In the genomic region with DNA sequence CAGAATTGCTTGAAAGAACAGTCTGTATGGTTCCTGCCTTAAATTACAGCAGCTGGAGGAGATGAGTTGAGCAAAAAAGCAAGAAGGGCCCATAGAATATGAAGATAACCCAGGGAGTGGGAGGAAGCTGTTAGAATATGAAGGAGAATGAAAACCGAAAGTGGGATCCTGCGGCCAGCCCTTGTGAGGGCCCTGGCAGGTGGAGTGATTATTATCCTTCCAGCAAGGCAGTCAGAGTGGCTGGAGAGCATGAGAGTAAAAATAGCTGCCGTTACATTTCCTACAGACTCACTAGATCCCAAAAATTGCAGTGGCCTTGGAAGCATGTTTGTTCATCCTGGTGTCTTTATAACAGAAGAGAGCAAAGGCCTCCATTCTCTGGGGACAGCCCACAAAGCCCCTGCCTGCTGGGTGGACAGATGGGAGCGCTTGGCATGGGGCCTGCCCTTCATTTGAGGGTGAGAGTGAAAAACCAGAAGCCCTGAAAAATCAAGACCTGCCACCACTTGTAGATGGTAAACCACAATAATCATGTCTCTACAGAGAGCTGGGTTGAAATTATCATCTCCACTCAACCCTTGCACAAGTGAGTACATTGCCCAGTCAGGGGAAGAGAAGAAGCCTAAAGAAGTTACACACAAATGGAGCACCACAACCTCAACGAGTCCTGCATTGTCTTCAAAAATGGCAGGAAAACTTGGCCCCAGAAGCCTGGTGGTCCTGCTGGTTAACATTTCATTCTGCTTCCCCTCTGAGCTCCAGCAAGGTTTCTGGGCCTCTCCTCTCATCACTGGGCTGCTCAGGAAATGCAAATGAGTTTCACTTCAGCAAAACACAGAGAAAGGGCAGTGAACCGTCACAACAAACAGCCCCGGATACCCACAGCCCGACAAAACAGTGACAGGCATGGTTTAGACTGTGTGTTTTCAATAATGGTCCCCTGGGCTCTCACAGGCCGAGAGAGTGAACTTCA, we compare ENCODE assay signal across 9 cellular contexts. TPM values are rescaled to one million over a fixed set of nuclear protein-coding genes. Genes with fewer than 3 reads are reported as not detected.
DNase-seq lines count a peak whose midpoint lies in the region; ATAC-seq and TF ChIP-seq lines count a peak whose summit lies in the region.
"Had no signal": no experiment of that assay in that cellular context is flagged by ENCODE, and none has a peak within 500 bp of the region (broad histone marks: within the 10 kb centered on the region; RNA-seq: fewer than 3 reads in every experiment).

No MANE protein-coding gene starts in this region.

- H2AFZ ChIP-seq in Karpas-422 (ENCODE audit: low read length) = no peak overlapping the region

- H3K79me2 ChIP-seq in Karpas-422 (ENCODE audit: low read length) = no peaks in the 10 kb centered on the region

- 26 to 28% methylated on average over 9 of the region's 9 CpGs for WGBS in thyroid gland, 2 donors

- H3K36me3 Mint-ChIP-seq in activated B cell treated with CpG ODN at 0.5 μM for 24 hours (ENCODE audit: low read depth) = peaks cover 20% of the 10 kb centered on the region

- H3K4me3 ChIP-seq in Karpas-422 (ENCODE audit: low read length) = peak overlapping the region; percentile 30
- H3K4me3 ChIP-seq in left ventricle myocardium inferior = peak overlapping the region; percentile 33
- no peak overlapping the region for H3K4me3 ChIP-seq in thyroid gland (replicated peaks in 1 of 3)

- CTCF ChIA-PET in activated B cell treated with CpG ODN at 0.5 μM for 24 hours (lab: Charles Lee) = interaction anchor here (1.6 to 10.9 kb wide), 4 partner anchors 13 to 50 kb away, joined by 4 to 151 read pairs (median 60); a partner anchor contains a TSS

- TF ChIP-seq CTCF in GM13976 (IDR thresholded peaks at IDR 0.05; ENCODE audit: borderline replicate concordance, control extremely low read depth, extremely low read depth, insufficient read depth, missing control alignments) = no peak
- TF ChIP-seq CTCF in activated B cell treated with CpG ODN at 0.5 μM for 24 hours (IDR thresholded peaks at IDR 0.05) = no peak
- no peak for TF ChIP-seq CTCF in left ventricle myocardium inferior (IDR thresholded peaks at IDR 0.05; ENCODE audit: borderline replicate concordance)
- no peak for TF ChIP-seq CTCF in thyroid gland (IDR thresholded peaks at IDR 0.05)

- peak; percentile 88 for ATAC-seq in GM21529 (IDR thresholded peaks at IDR 0.05; ENCODE audit: unreplicated experiment)
- ATAC-seq in activated B cell treated with CpG ODN at 0.5 μM for 24 hours (ENCODE audit: low read depth) = peak; percentile 73

- no peaks in the 10 kb centered on the region for H3K9me3 Mint-ChIP-seq in activated B cell treated with CpG ODN at 0.5 μM for 24 hours

- H3K4me1 Mint-ChIP-seq in activated B cell treated with CpG ODN at 0.5 μM for 24 hours = peaks cover 94% of the 10 kb centered on the region

- in situ Hi-C loops in GM13976 (cut with MboI; ENCODE audit: low sequenced_read_pairs, unreplicated experiment) = no loop called here

- H3K9me3 ChIP-seq in Karpas-422 (ENCODE audit: low read length) (no peaks in the 10 kb centered on the region), left ventricle myocardium inferior (replicated peaks) (no peaks in the 10 kb centered on the region), thyroid gland (no peaks in the 10 kb centered on the region)

- H3K9me2 ChIP-seq in Karpas-422 (replicated peaks; ENCODE audit: insufficient read depth, low read length) = no peaks in the 10 kb centered on the region

- H3K27ac Mint-ChIP-seq in activated B cell treated with CpG ODN at 0.5 μM for 24 hours = peak overlapping the region; percentile 98

- H3K27ac ChIP-seq in Karpas-422 (ENCODE audit: low read length) (peak overlapping the region; percentile 75), left ventricle myocardium inferior (replicated peaks) (peak overlapping the region; percentile 79), thyroid gland (peak overlapping the region; percentile 23 to 76 (median 70))

- H3K4me2 ChIP-seq in Karpas-422 (ENCODE audit: low read depth, low read length, poor library complexity, severe bottlenecking) = peak overlapping the region; percentile 66

- H4K20me1 ChIP-seq in Karpas-422 (ENCODE audit: insufficient read depth, low read depth, low read length) = peaks cover 44% of the 10 kb centered on the region

- peak overlapping the region; percentile 71 for H3K4me3 Mint-ChIP-seq in activated B cell treated with CpG ODN at 0.5 μM for 24 hours

- POLR2A ChIA-PET in activated B cell treated with CpG ODN at 0.5 μM for 24 hours (lab: Charles Lee) = interaction anchor here (0.6 to 11.4 kb wide), 14 partner anchors 11 to 522 kb away, joined by 3 to 329 read pairs (median 5); a partner anchor contains a TSS

- intact Hi-C loops in activated B cell treated with CpG ODN at 0.5 μM for 24 hours (cut with micrococcal nuclease) = loop anchor here (1.0 to 10.0 kb wide), 10 partner anchors 13 to 1606 kb away; a partner anchor contains a TSS
- intact Hi-C loops in left ventricle myocardium inferior (cut with micrococcal nuclease) = no loop called here
- intact Hi-C loops in thyroid gland (cut with DNase I) = no loop called here

- H3K27me3 Mint-ChIP-seq in activated B cell treated with CpG ODN at 0.5 μM for 24 hours = no peaks in the 10 kb centered on the region

- no peak for TF ChIP-seq POLR2A in thyroid gland (IDR thresholded peaks at IDR 0.05)

- 0 out of 2 replicates have a peak, but pooled peaks cover 6% of the 10 kb centered on the region for H3K36me3 ChIP-seq in Karpas-422 (ENCODE audit: insufficient read depth, low read length)
- H3K36me3 ChIP-seq in left ventricle myocardium inferior = peaks cover 17% of the 10 kb centered on the region
- peaks cover 0 to 7% of the 10 kb centered on the region in 2 donors for H3K36me3 ChIP-seq in thyroid gland

- H3K27me3 ChIP-seq in Karpas-422 (ENCODE audit: low read length) (no peaks in the 10 kb centered on the region; the same call in 1 of the 2 replicates), left ventricle myocardium inferior (ENCODE audit: low read depth) (peaks cover 8% of the 10 kb centered on the region), thyroid gland (no peaks in the 10 kb centered on the region)

- DNase-seq in GM13976 (ENCODE audit: low spot score) (peak; percentile 77), Karpas-422 (peak; percentile 96), activated B cell treated with CpG ODN at 0.5 μM for 24 hours (peak; percentile 59), left ventricle myocardium inferior (no peak), thyroid gland (peak; percentile 50 to 70), inferior parietal cortex (ENCODE audit: extremely low spot score) (no peak)
- DNase-seq in stimulated activated CD4-positive, alpha-beta T cell treated with anti-CD3 and anti-CD28 coated beads, Interleukin-4, amount 100 ng/mL, for 24 hours = no peak

- H3K4me1 ChIP-seq in Karpas-422 (ENCODE audit: low read length) (peaks cover 46% of the 10 kb centered on the region), left ventricle myocardium inferior (peaks cover 71% of the 10 kb centered on the region), thyroid gland (peaks cover 37 to 54% of the 10 kb centered on the region in 2 donors)

- peak overlapping the region; percentile 25 for H3K9ac ChIP-seq in Karpas-422 (ENCODE audit: low read length)

RNA-seq across cellular contexts. Expression of a gene that starts 20.5 kb away (rescaled TPM):
- not detected in 2 replicates for total RNA-seq in Karpas-422 (2014; rRNA removed; shearing (Covaris generic); ENCODE audit: low replicate concordance)
- total RNA-seq in activated B cell treated with CpG ODN at 0.5 μM for 24 hours (not detected in 2 replicates), left ventricle myocardium inferior (not detected), thyroid gland (not detected)
- total RNA-seq: epithelial cell of proximal tubule had no signal

RNA-seq across cellular contexts. Expression of a gene that starts 23.0 kb away (rescaled TPM):
- 34.0 and 47.0 TPM in 2 replicates for total RNA-seq in Karpas-422 (2014; rRNA removed; shearing (Covaris generic); ENCODE audit: low replicate concordance)
- total RNA-seq in activated B cell treated with CpG ODN at 0.5 μM for 24 hours = 26.6 and 28.5 TPM in 2 replicates
- 70.3 TPM for total RNA-seq in left ventricle myocardium inferior
- total RNA-seq in thyroid gland = 10 to 100 TPM; 37.6 to 59.5 (median 44.6) TPM

Comparison
In these comparisons a context has a peak if more than half of its experiments do, and no peak if none do; other contexts are left out.
1. DNase-seq: peak in GM13976 (single experiment), Karpas-422 (single experiment), activated B cell treated with CpG ODN at 0.5 μM for 24 hours (single experiment) and thyroid gland (2 of 2); none in left ventricle myocardium inferior (single experiment), inferior parietal cortex (single experiment) and stimulated activated CD4-positive, alpha-beta T cell treated with anti-CD3 and anti-CD28 coated beads, Interleukin-4, amount 100 ng/mL, for 24 hours (single experiment).
2. H3K4me3 ChIP-seq: peak in Karpas-422 (single experiment) and left ventricle myocardium inferior (single experiment); none in thyroid gland (0 of 3).
3. Peak in every context shown above with its lines, with median percentiles within 50 percentile points of each other: H3K27ac ChIP-seq.